In the genomic region with DNA sequence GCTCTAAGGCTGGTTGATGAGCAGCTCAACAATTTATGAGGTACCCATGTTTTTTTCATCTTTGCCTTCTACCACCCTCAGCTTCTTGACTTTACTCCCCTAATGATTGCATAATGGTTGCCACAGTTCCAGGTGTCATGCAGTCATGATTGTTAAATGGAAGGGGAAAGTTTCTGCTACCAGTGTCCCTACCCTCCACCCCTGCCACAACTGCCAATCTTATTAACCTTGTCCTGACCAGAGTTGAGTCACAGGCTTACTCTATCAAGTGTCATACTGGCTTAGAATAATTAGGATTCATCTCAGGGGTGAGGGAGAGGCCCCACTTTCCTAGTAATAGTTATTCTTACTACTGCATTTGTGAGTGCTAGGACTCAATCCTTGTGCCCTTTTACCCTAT, we compare ENCODE assay signal across 21 cellular contexts.
A peak's percentile ranks its signal among the peaks of the same experiment; 100 is the strongest.
DNase-seq lines count a peak whose midpoint lies in the region; ATAC-seq lines count a peak whose summit lies in the region.
"Had no signal": no experiment of that assay in that cellular context is flagged by ENCODE, and none has a peak within 500 bp of the region (broad histone marks: within the 10 kb centered on the region; RNA-seq: fewer than 3 reads in every experiment).

No MANE protein-coding gene starts in this region.

- no peaks in the 10 kb centered on the region for H3K9me3 Mint-ChIP-seq in central memory CD8-positive, alpha-beta T cell
- H3K9me3 Mint-ChIP-seq: nephron, type B pancreatic cell had no signal

- H3K36me3 Mint-ChIP-seq in central memory CD8-positive, alpha-beta T cell (ENCODE audit: insufficient read depth): peaks cover 2% of the 10 kb centered on the region

- DNase-seq in SKM-1 treated with dmso at 0.1 percent for 144 hours (lab: John Stamatoyannopoulos, UW; ENCODE audit: unreplicated experiment) (peak; percentile 48), SKM-1 (lab: John Stamatoyannopoulos, UW; ENCODE audit: unreplicated experiment) (no peak), DMS79 (lab: John Stamatoyannopoulos, UW) (no peak), C1 segment of cervical spinal cord (lab: John Stamatoyannopoulos, UW) (no peak)
- DNase-seq in stimulated activated CD4-positive, alpha-beta T cell treated with anti-CD3 and anti-CD28 coated beads, Interleukin-1b, Interleukin-23, amount 100 ng/mL, for 48 hours: peak; percentile 33
- DNase-seq in stimulated activated CD4-positive, alpha-beta T cell treated with anti-CD3 and anti-CD28 coated beads, Interleukin-4, amount 100 ng/mL, for 4 hours: no peak
- DNase-seq in central memory CD8-positive, alpha-beta T cell (ENCODE audit: low spot score in 2 of 2): no peak
- DNase-seq: activated T-cell treated with anti-CD3 and anti-CD28 coated beads, Interleukin-2, amount 50 U/mL, for 1 hour; GF-D8; GM23248; lower lobe of right lung; mucosa of descending colon; NCI-H1048; NCI-H187 treated with DMSO at 0.1 percent for 48 hours; NCI-H526; SK-N-SH had no signal

- H3K27ac Mint-ChIP-seq in central memory CD8-positive, alpha-beta T cell (ENCODE audit: low read depth): peak overlapping the region; percentile 3
- H3K27ac Mint-ChIP-seq: nephron, type B pancreatic cell had no signal

- H3K4me3 Mint-ChIP-seq in central memory CD8-positive, alpha-beta T cell: no peak overlapping the region
- H3K4me3 Mint-ChIP-seq: activated naive CD8-positive, alpha-beta T cell; nephron; type B pancreatic cell had no signal

- peaks cover 45% of the 10 kb centered on the region for H3K4me1 Mint-ChIP-seq in central memory CD8-positive, alpha-beta T cell

- no peaks in the 10 kb centered on the region for H3K27me3 Mint-ChIP-seq in central memory CD8-positive, alpha-beta T cell
- H3K27me3 Mint-ChIP-seq: activated naive CD8-positive, alpha-beta T cell; type B pancreatic cell had no signal

- ATAC-seq in central memory CD8-positive, alpha-beta T cell (replicated peaks; ENCODE audit: extremely low read depth, poor library complexity, severe bottlenecking): no peak
- no peak for ATAC-seq in GM21529 (IDR thresholded peaks at IDR 0.05; ENCODE audit: unreplicated experiment)
- ATAC-seq: lower lobe of right lung, mucosa of descending colon, sciatic nerve had no signal

Comparison
In these comparisons a context has a peak if more than half of its experiments do, and no peak if none do; other contexts are left out.
1. DNase-seq: peak in SKM-1 treated with dmso at 0.1 percent for 144 hours (single experiment) and stimulated activated CD4-positive, alpha-beta T cell treated with anti-CD3 and anti-CD28 coated beads, Interleukin-1b, Interleukin-23, amount 100 ng/mL, for 48 hours (single experiment); none in SKM-1 (single experiment), stimulated activated CD4-positive, alpha-beta T cell treated with anti-CD3 and anti-CD28 coated beads, Interleukin-4, amount 100 ng/mL, for 4 hours (0 of 2), central memory CD8-positive, alpha-beta T cell (0 of 2), DMS79 (single experiment) and C1 segment of cervical spinal cord (0 of 14).